8 cellular contexts compared by ENCODE assay signal in genomic region chr3:46218310-46218709, GRCh38. TPM values are rescaled to one million over a fixed set of nuclear protein-coding genes. Genes with fewer than 3 reads are reported as not detected.
"Had no signal": no experiment of that assay in that cellular context is flagged by ENCODE, and none has a peak within 500 bp of the region (broad histone marks: within the 10 kb centered on the region; RNA-seq: fewer than 3 reads in every experiment).

No MANE protein-coding gene starts in this region.

- H2AFZ ChIP-seq: GM23338 had no signal

- DNase-seq: H9, HCEC 1CT, KG1 had no signal

- H3K4me2 ChIP-seq: GM23338 had no signal

- FAIRE-seq: H1, H54, HTR-8/SVneo had no signal

- ATAC-seq: GM23338 had no signal

- H3K4me3 ChIP-seq: GM23338 had no signal

RNA-seq across cellular contexts. Expression of gene CCR1, which starts 10.2 kb away (rescaled TPM):
- total RNA-seq: GM23338, H1, H9, HT-29 had no signal
- polyA plus RNA-seq: GM23338, H1 had no signal

RNA-seq across cellular contexts. Expression of gene CCR3, which starts 23.9 kb away (rescaled TPM):
- total RNA-seq: GM23338, H1, H9, HT-29 had no signal
- polyA plus RNA-seq: GM23338, H1 had no signal
